ENCODE assay signal across 8 cellular contexts in genomic region chr1:205133287-205133686, GRCh38.
"Had no signal": no experiment of that assay in that cellular context is flagged by ENCODE, and none has a peak within 500 bp of the region (broad histone marks: within the 10 kb centered on the region; RNA-seq: fewer than 3 reads in every experiment).

No MANE protein-coding gene starts in this region.

- H3K27ac Mint-ChIP-seq: GM23338, H9 had no signal

- H3K4me3 ChIP-seq: GM23338 had no signal

- H3K27ac ChIP-seq: HL-60, KMS-11 had no signal

- H3K4me2 ChIP-seq: GM23338, KMS-11 had no signal

- H3K9me3 Mint-ChIP-seq: IgD-negative memory B cell had no signal

- H3K27me3 Mint-ChIP-seq: IgD-negative memory B cell had no signal

- H3K4me3 Mint-ChIP-seq: GM23338, H9 had no signal

- DNase-seq: H9, HCEC 1CT, KBM-7 had no signal

- H3K9ac ChIP-seq: KMS-11 had no signal

- H2AFZ ChIP-seq: GM23338 had no signal

- ATAC-seq: GM23338, HepG2 had no signal
